Comparison of ENCODE assay signal across 17 cellular contexts in the genomic region with DNA sequence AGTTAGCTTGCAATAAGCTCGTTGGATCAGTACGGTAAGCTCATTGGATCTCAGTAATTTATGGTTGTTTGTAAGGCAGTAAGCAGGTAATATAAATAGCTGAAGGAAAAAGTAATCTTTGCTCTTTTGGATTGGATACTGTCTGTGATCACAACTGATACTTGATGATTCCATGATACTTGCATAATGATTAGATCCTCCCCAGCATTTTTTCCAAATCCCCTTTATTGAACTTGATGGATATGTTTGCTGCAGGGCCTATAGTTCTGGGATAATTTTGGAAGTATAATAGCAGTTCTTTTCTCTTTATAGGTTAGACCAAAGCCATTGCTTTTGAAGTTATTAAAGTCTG. TPM values are rescaled to one million over a fixed set of nuclear protein-coding genes. Genes with fewer than 3 reads are reported as not detected.
DNase-seq lines count a peak whose midpoint lies in the region; ATAC-seq, FAIRE-seq and TF ChIP-seq lines count a peak whose summit lies in the region.
"Had no signal": no experiment of that assay in that cellular context is flagged by ENCODE, and none has a peak within 500 bp of the region (broad histone marks: within the 10 kb centered on the region; RNA-seq: fewer than 3 reads in every experiment).

No MANE protein-coding gene starts in this region.

- peak; percentile 17 for TF ChIP-seq POLR2A in GM19099 (IDR thresholded peaks at IDR 0.05; ENCODE audit: extremely low read depth, insufficient read length, low read depth)
- TF ChIP-seq POLR2A in adrenal gland (IDR thresholded peaks at IDR 0.05), result no peak

- WGBS in adrenal gland, 4 donors, result 48 to 85% (median 61%) methylated on average over 2 of the region's 2 CpGs

- H3K4me3 Mint-ChIP-seq in CD4-positive, alpha-beta T cell, result peak overlapping the region; percentile 43
- H3K4me3 Mint-ChIP-seq in astrocyte (ENCODE audit: unreplicated experiment), result peak overlapping the region; percentile 91
- peak overlapping the region in 4 of 10 donors; percentile 8 to 62 (median 21) for H3K4me3 Mint-ChIP-seq in naive thymus-derived CD4-positive, alpha-beta T cell

- peaks cover 56% of the 10 kb centered on the region for H3K36me3 ChIP-seq in astrocyte (ENCODE audit: insufficient read depth, low read length)
- peaks cover 0 to 34% (median 4%) of the 10 kb centered on the region in 3 experiments for H3K36me3 ChIP-seq in naive thymus-derived CD4-positive, alpha-beta T cell (ENCODE audit: control insufficient read depth in 2 of 3, insufficient read depth in 3 of 3, low read length in 3 of 3)
- H3K36me3 ChIP-seq in adrenal gland (replicated peaks in 1 of 2), result peaks cover 0 to 62% of the 10 kb centered on the region in 2 donors

- H3K9ac ChIP-seq in astrocyte (ENCODE audit: low read length), result peak overlapping the region; percentile 30

- no peak overlapping the region for H2AFZ ChIP-seq in astrocyte (ENCODE audit: low read depth, low read length)

- FAIRE-seq in astrocyte (lab: Jason Lieb, UNC), result no peak
- FAIRE-seq: colon had no signal

- peaks cover 96% of the 10 kb centered on the region for H3K79me2 ChIP-seq in astrocyte (ENCODE audit: insufficient read depth, low read length)

- no peak for ATAC-seq in CD4-positive, alpha-beta T cell (ENCODE audit: poor library complexity)
- ATAC-seq in naive thymus-derived CD4-positive, alpha-beta T cell, result no peak
- ATAC-seq: gastrocnemius medialis had no signal

- peak overlapping the region; percentile 72 for H3K4me2 ChIP-seq in astrocyte (ENCODE audit: low read length)

- H4K20me1 ChIP-seq in astrocyte (ENCODE audit: insufficient read depth, low read length), result peaks cover 79% of the 10 kb centered on the region

- no peak for DNase-seq in CD4-positive, alpha-beta T cell
- DNase-seq in astrocyte (ENCODE audit: low read depth) (no peak), HuH-7 (ENCODE audit: low spot score) (no peak), adrenal gland (no peak)
- DNase-seq in naive thymus-derived CD4-positive, alpha-beta T cell, result no peak
- DNase-seq in effector CD4-positive, alpha-beta T cell, result no peak
- no peak for DNase-seq in activated CD4-positive, CD25-positive, alpha-beta regulatory T cell (lab: John Stamatoyannopoulos, UW)
- DNase-seq: activated gamma-delta T cell, COR-L47, gastrocnemius medialis, H7, islet precursor cell, NCI-H1436, NCI-H69 had no signal

- H3K36me3 Mint-ChIP-seq in CD4-positive, alpha-beta T cell (ENCODE audit: low read depth), result peaks cover 79% of the 10 kb centered on the region
- peaks cover 33% of the 10 kb centered on the region for H3K36me3 Mint-ChIP-seq in astrocyte (ENCODE audit: low read depth, unreplicated experiment)
- peaks cover 5 to 53% (median 25%) of the 10 kb centered on the region in 5 donors for H3K36me3 Mint-ChIP-seq in naive thymus-derived CD4-positive, alpha-beta T cell

- no peaks in the 10 kb centered on the region for H3K9me3 Mint-ChIP-seq in CD4-positive, alpha-beta T cell
- H3K9me3 Mint-ChIP-seq in astrocyte (ENCODE audit: unreplicated experiment), result no peaks in the 10 kb centered on the region
- no peaks in the 10 kb centered on the region for H3K9me3 Mint-ChIP-seq in naive thymus-derived CD4-positive, alpha-beta T cell

- H3K27ac ChIP-seq in CD4-positive, alpha-beta T cell (ENCODE audit: low read depth, low read length), result peak overlapping the region; percentile 4
- no peak overlapping the region for H3K27ac ChIP-seq in astrocyte (ENCODE audit: low read depth, low read length)
- H3K27ac ChIP-seq in naive thymus-derived CD4-positive, alpha-beta T cell (ENCODE audit: low read depth, low read length), result no peak overlapping the region
- H3K27ac ChIP-seq in adrenal gland, result no peak overlapping the region
- H3K27ac ChIP-seq: tibial nerve had no signal

- intact Hi-C loops in CD4-positive, alpha-beta T cell (cut with DNase I, micrococcal nuclease), result loop anchor here in 1 of 2 experiments (5.0 to 10.0 kb wide), 4 partner anchors 136 to 922 kb away; a partner anchor contains a TSS
- intact Hi-C loops in naive thymus-derived CD4-positive, alpha-beta T cell (cut with micrococcal nuclease), result no loop called here
- intact Hi-C loops in adrenal gland (cut with DNase I), result loop anchor here in 1 of 2 donors (10.0 kb wide), 1 partner anchor 68 kb away; a partner anchor contains a TSS

- H3K4me1 ChIP-seq in astrocyte (ENCODE audit: insufficient read depth, low read length), result peaks cover 8% of the 10 kb centered on the region
- peaks cover 3 to 11% of the 10 kb centered on the region in 2 donors for H3K4me1 ChIP-seq in naive thymus-derived CD4-positive, alpha-beta T cell (ENCODE audit: control insufficient read depth in 2 of 2, insufficient read depth in 2 of 2, low read length in 2 of 2)
- peaks cover 22 to 64% of the 10 kb centered on the region in 2 donors for H3K4me1 ChIP-seq in adrenal gland (replicated peaks in 1 of 2)

- no peaks in the 10 kb centered on the region for H3K27me3 ChIP-seq in CD4-positive, alpha-beta T cell (ENCODE audit: control insufficient read depth, insufficient read depth, low read length)
- H3K27me3 ChIP-seq in astrocyte (ENCODE audit: insufficient read depth, low read length) (no peaks in the 10 kb centered on the region), adrenal gland (no peaks in the 10 kb centered on the region)
- no peaks in the 10 kb centered on the region for H3K27me3 ChIP-seq in naive thymus-derived CD4-positive, alpha-beta T cell (ENCODE audit: control insufficient read depth in 2 of 2, insufficient read depth in 2 of 2, low read length in 2 of 2)
- H3K27me3 ChIP-seq: gastrocnemius medialis, tibial nerve had no signal

- peaks cover 54% of the 10 kb centered on the region for H3K4me1 Mint-ChIP-seq in CD4-positive, alpha-beta T cell (ENCODE audit: low read depth)
- peaks cover 10% of the 10 kb centered on the region for H3K4me1 Mint-ChIP-seq in astrocyte (ENCODE audit: low read depth, unreplicated experiment)
- H3K4me1 Mint-ChIP-seq in naive thymus-derived CD4-positive, alpha-beta T cell, result peaks cover 22 to 66% (median 50%) of the 10 kb centered on the region in 7 donors

- CTCF ChIA-PET in CD4-positive, alpha-beta T cell (lab: Charles Lee), result interaction anchor here (2.3 kb wide), 1 partner anchor 18 kb away, joined by 11 read pairs; no protein-coding TSS in a partner anchor
- CTCF ChIA-PET in naive thymus-derived CD4-positive, alpha-beta T cell (lab: Charles Lee), result interaction anchor here (1.5 kb wide), 1 partner anchor 17 kb away, joined by 3 read pairs; no protein-coding TSS in a partner anchor

- POLR2A ChIA-PET in CD4-positive, alpha-beta T cell (lab: Charles Lee), result interaction anchor here (0.5 kb wide), 1 partner anchor 511 kb away, joined by 3 read pairs; no protein-coding TSS in a partner anchor
- POLR2A ChIA-PET in naive thymus-derived CD4-positive, alpha-beta T cell (lab: Charles Lee), result interaction anchor here (0.5 to 2.0 kb wide), 2 partner anchors 40 to 1113 kb away, joined by 3 to 7 read pairs; no protein-coding TSS in a partner anchor

- no peak for TF ChIP-seq CTCF in CD4-positive, alpha-beta T cell (IDR thresholded peaks at IDR 0.05)
- TF ChIP-seq CTCF in astrocyte (IDR thresholded peaks at IDR 0.05; ENCODE audit: insufficient read depth, low read depth, low read length) (no peak), adrenal gland (IDR thresholded peaks at IDR 0.05) (no peak)

- no peaks in the 10 kb centered on the region for H3K27me3 Mint-ChIP-seq in CD4-positive, alpha-beta T cell
- no peaks in the 10 kb centered on the region for H3K27me3 Mint-ChIP-seq in astrocyte (ENCODE audit: low read depth, unreplicated experiment)
- H3K27me3 Mint-ChIP-seq in naive thymus-derived CD4-positive, alpha-beta T cell, result no peaks in the 10 kb centered on the region

- H3K27ac Mint-ChIP-seq in CD4-positive, alpha-beta T cell, result peak overlapping the region; percentile 66
- peak overlapping the region; percentile 21 for H3K27ac Mint-ChIP-seq in astrocyte (ENCODE audit: unreplicated experiment)
- H3K27ac Mint-ChIP-seq in naive thymus-derived CD4-positive, alpha-beta T cell, result peak overlapping the region in 6 of 9 donors; percentile 5 to 56 (median 26)

- H3K4me3 ChIP-seq in astrocyte (ENCODE audit: insufficient read depth, low read depth, low read length) (peak overlapping the region; percentile 34), adrenal gland (no peak overlapping the region)
- no peak overlapping the region for H3K4me3 ChIP-seq in naive thymus-derived CD4-positive, alpha-beta T cell (ENCODE audit: low read length)
- H3K4me3 ChIP-seq: gastrocnemius medialis, tibial nerve had no signal

- H3K9me3 ChIP-seq in CD4-positive, alpha-beta T cell (ENCODE audit: control insufficient read depth, low read length), result no peaks in the 10 kb centered on the region
- H3K9me3 ChIP-seq in astrocyte (ENCODE audit: insufficient read depth, low read depth, low read length) (no peaks in the 10 kb centered on the region), adrenal gland (replicated peaks in 1 of 3) (no peaks in the 10 kb centered on the region)
- H3K9me3 ChIP-seq in naive thymus-derived CD4-positive, alpha-beta T cell (ENCODE audit: control insufficient read depth in 2 of 3, low read length in 3 of 3), result no peaks in the 10 kb centered on the region
- H3K9me3 ChIP-seq: gastrocnemius medialis, tibial nerve had no signal

RNA-seq across cellular contexts. Expression of a gene that starts 5.2 kb away (rescaled TPM):
- total RNA-seq in CD4-positive, alpha-beta T cell, result 10 to 100 TPM; 90.8 TPM
- total RNA-seq in astrocyte (692 and 828 TPM in 2 replicates), adrenal gland (100 to 1,000 TPM in 4 of 8 donors, 10 to 100 TPM in 4; 44.3 to 144 (median 107) TPM)
- total RNA-seq in naive thymus-derived CD4-positive, alpha-beta T cell, result 100 to 1,000 TPM in 1 of 5 experiments, 10 to 100 TPM in 4; 77.8 to 271 (median 80.8) TPM
- polyA plus RNA-seq in naive thymus-derived CD4-positive, alpha-beta T cell, result 10 to 100 TPM; 14.5 to 23.9 TPM
- 100 to 1,000 TPM in 2 of 3 donors, 10 to 100 TPM in 1; 52.0 to 241 (median 134) TPM for polyA plus RNA-seq in adrenal gland
